8 cellular contexts compared by ENCODE assay signal in the genomic region with DNA sequence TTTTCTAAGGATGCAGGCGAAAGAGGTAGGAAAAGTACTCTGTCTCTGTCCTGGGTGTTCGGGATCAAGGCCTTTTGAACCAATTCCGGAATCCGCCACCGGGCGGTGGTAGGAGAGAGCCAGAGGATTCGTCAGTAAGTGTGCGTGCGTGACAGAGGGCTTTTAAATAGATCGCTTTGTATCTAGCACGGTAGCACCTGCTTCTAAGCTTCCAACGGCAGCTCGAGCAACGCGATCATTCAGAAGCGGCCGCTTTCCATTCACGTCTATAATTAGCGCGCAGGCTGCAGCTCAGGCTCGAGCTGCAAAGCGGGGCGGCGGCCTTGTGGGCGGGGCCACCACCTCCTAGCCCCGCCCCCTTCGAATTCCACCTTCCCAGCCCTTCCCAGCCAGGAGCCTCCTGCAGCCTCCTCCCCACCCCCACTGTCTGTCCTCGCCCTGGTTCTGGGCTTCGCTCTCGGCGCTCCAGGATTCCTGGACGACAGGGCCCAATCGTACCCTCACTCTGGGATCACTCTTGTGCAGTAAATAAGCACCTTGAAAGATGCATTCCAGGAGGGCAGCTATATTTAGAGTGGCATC.
A peak's percentile ranks its signal among the peaks of the same experiment; 100 is the strongest.
DNase-seq lines count a peak whose midpoint lies in the region; ATAC-seq and TF ChIP-seq lines count a peak whose summit lies in the region.

No MANE protein-coding gene starts in this region.

- H3K27ac ChIP-seq in colonic mucosa (peak overlapping the region; percentile 59), skeletal muscle tissue (ENCODE audit: low read depth, low read length) (peak overlapping the region; percentile 99)

- peak; percentile 62 for TF ChIP-seq CTCF in BE2C (IDR thresholded peaks at IDR 0.05; ENCODE audit: low read depth, low read length)
- TF ChIP-seq CTCF in colonic mucosa (IDR thresholded peaks at IDR 0.05), result peak; percentile 17

- H3K9me3 ChIP-seq in BE2C (no peaks in the 10 kb centered on the region), colonic mucosa (no peaks in the 10 kb centered on the region), skeletal muscle tissue (ENCODE audit: control insufficient read depth in 3 of 3, low read length in 3 of 3) (no peaks in the 10 kb centered on the region)

- peak overlapping the region; percentile 71 for H3K4me3 ChIP-seq in BE2C (ENCODE audit: low read depth, low read length)
- H3K4me3 ChIP-seq in colonic mucosa, result peak overlapping the region; percentile 28
- H3K4me3 ChIP-seq in skeletal muscle tissue (ENCODE audit: low read length in 3 of 3), result peak overlapping the region; percentile 69 to 70 (median 70)

- no peaks in the 10 kb centered on the region for H3K36me3 ChIP-seq in BE2C
- no peaks in the 10 kb centered on the region for H3K36me3 ChIP-seq in colonic mucosa
- H3K36me3 ChIP-seq in skeletal muscle tissue (ENCODE audit: control insufficient read depth in 3 of 3, insufficient read depth in 3 of 3, low read length in 3 of 3), result no peaks in the 10 kb centered on the region

- H3K9ac ChIP-seq in colonic mucosa (ENCODE audit: low read depth in 2 of 2, low read length in 2 of 2) (peak overlapping the region; percentile 67 to 69), skeletal muscle tissue (ENCODE audit: low read depth in 1 of 3, low read length in 3 of 3) (peak overlapping the region; percentile 84 to 92 (median 92))

- H3K4me1 ChIP-seq in BE2C, result peaks cover 6% of the 10 kb centered on the region
- H3K4me1 ChIP-seq in colonic mucosa, result no peaks in the 10 kb centered on the region
- H3K4me1 ChIP-seq in skeletal muscle tissue (ENCODE audit: control insufficient read depth in 3 of 3, insufficient read depth in 3 of 3, low read length in 3 of 3), result peaks cover 38 to 57% (median 39%) of the 10 kb centered on the region in 3 donors

- no peak for ATAC-seq in HG02588 (IDR thresholded peaks at IDR 0.05; ENCODE audit: unreplicated experiment)

- intact Hi-C loops in colonic mucosa (cut with DNase I), result loop anchor here (10.0 kb wide), 2 partner anchors 683 to 793 kb away; a partner anchor contains a TSS

- no peaks in the 10 kb centered on the region for H3K27me3 ChIP-seq in BE2C
- H3K27me3 ChIP-seq in colonic mucosa, result no peaks in the 10 kb centered on the region
- no peaks in the 10 kb centered on the region for H3K27me3 ChIP-seq in skeletal muscle tissue (ENCODE audit: control insufficient read depth in 3 of 3, insufficient read depth in 3 of 3, low read length in 3 of 3)

- DNase-seq in BE2C (peak; percentile 85), HT-29 (ENCODE audit: low spot score) (peak; percentile 90), NOMO-1 (lab: John Stamatoyannopoulos, UW; ENCODE audit: unreplicated experiment in 2 of 2) (peak; percentile 89 to 93), colonic mucosa (peak; percentile 89), kidney glomerular epithelial cell (lab: John Stamatoyannopoulos, UW) (peak; percentile 75), Kasumi-1 (lab: John Stamatoyannopoulos, UW) (no peak)

Comparison
In these comparisons a context has a peak if more than half of its experiments do, and no peak if none do; other contexts are left out.
1. DNase-seq: peak in BE2C (single experiment), HT-29 (single experiment), NOMO-1 (2 of 2), colonic mucosa (single experiment) and kidney glomerular epithelial cell (single experiment); none in Kasumi-1 (0 of 2).
2. Peak in every context shown above with its lines, with median percentiles within 50 percentile points of each other: H3K4me3 ChIP-seq.